In the genomic region with DNA sequence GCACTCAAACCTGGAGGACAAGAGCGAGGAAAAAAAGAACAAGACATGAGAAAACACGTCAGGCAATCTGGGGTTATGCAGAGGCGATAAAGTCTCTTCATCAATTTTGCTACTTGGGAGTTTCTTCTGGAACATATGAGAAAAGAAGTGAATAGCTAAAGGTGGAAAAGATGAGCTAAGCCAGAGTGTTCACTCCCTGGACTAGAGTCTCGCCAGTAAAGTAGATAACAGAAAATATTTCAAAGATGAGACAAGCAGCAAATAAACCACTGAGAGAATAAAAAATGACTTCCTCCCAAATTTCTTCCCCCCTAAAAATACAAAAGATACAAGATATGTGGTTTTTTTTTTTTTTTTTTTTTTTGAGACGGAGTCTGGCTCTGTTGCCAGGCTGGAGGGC, we compare ENCODE assay signal across 13 cellular contexts.
A peak's percentile ranks its signal among the peaks of the same experiment; 100 is the strongest.
DNase-seq lines count a peak whose midpoint lies in the region; ATAC-seq and TF ChIP-seq lines count a peak whose summit lies in the region.
"Had no signal": no experiment of that assay in that cellular context is flagged by ENCODE, and none has a peak within 500 bp of the region (broad histone marks: within the 10 kb centered on the region; RNA-seq: fewer than 3 reads in every experiment).

No MANE protein-coding gene starts in this region.

- H3K79me2 ChIP-seq in PC-3 (ENCODE audit: low read length) = no peaks in the 10 kb centered on the region

- intact Hi-C loops in Calu3 (cut with micrococcal nuclease; ENCODE audit: unreplicated experiment) = loop anchor here (2.0 to 10.0 kb wide), 3 partner anchors 75 to 187 kb away; partner anchors contain the start of gene HES1
- intact Hi-C loops in PC-3 (cut with micrococcal nuclease) = loop anchor here (1.0 kb wide), 1 partner anchor 24 kb away; no protein-coding TSS in a partner anchor
- intact Hi-C loops in colonic mucosa (cut with DNase I) = no loop called here

- no peaks in the 10 kb centered on the region for H3K36me3 Mint-ChIP-seq in Calu3 (ENCODE audit: insufficient read depth, unreplicated experiment)
- H3K36me3 Mint-ChIP-seq: CD8-positive, alpha-beta memory T cell; IgD-negative memory B cell had no signal

- peaks cover 42% of the 10 kb centered on the region for H3K4me1 Mint-ChIP-seq in Calu3 (ENCODE audit: low read depth, unreplicated experiment)
- H3K4me1 Mint-ChIP-seq: CD8-positive, alpha-beta memory T cell had no signal

- H3K9me3 ChIP-seq in PC-3 (ENCODE audit: low read length) = no peaks in the 10 kb centered on the region
- H3K9me3 ChIP-seq in colonic mucosa = no peaks in the 10 kb centered on the region
- H3K9me3 ChIP-seq: BLaER1, Caco-2 had no signal

- peak; percentile 50 for DNase-seq in A172 (ENCODE audit: low spot score)
- no peak for DNase-seq in Calu3
- DNase-seq in PC-3 = no peak
- DNase-seq in fibroblast of pulmonary artery (ENCODE audit: low read depth) = peak; percentile 14
- no peak for DNase-seq in caudate nucleus (lab: John Stamatoyannopoulos, UW)
- DNase-seq in iPS-NIHi7 (ENCODE audit: extremely low spot score) = no peak
- no peak for DNase-seq in colonic mucosa
- DNase-seq in putamen (ENCODE audit: low spot score) = no peak
- DNase-seq: Caco-2; CD8-positive, alpha-beta memory T cell; GM23248 had no signal

- POLR2A ChIA-PET in PC-3 (lab: Charles Lee; ENCODE audit: unreplicated experiment) = interaction anchor here (0.6 to 0.7 kb wide), 3 partner anchors 108 to 187 kb away, joined by 5 to 22 read pairs (median 12); no protein-coding TSS in a partner anchor

- H2AFZ ChIP-seq in PC-3 (ENCODE audit: low read length) = no peak overlapping the region
- H2AFZ ChIP-seq: GM23248 had no signal

- H3F3A ChIP-seq in PC-3 (ENCODE audit: low read length, unreplicated experiment) = no peaks in the 10 kb centered on the region

- BruUV-seq in Calu3 (replicated peaks; lab: Mats Ljungman, UMichigan) (no TSS peak), PC-3 (replicated peaks; lab: Mats Ljungman, UMichigan) (no TSS peak)

- H3K27ac ChIP-seq in PC-3 (ENCODE audit: low read length) (peak overlapping the region; percentile 26), caudate nucleus (ENCODE audit: low read depth, low read length) (no peak overlapping the region), colonic mucosa (no peak overlapping the region)
- H3K27ac ChIP-seq: BLaER1, GM23248 had no signal

- no peak for ATAC-seq in PC-3

- H3K4me1 ChIP-seq in PC-3 (ENCODE audit: insufficient read depth, low read length) (peaks cover 17% of the 10 kb centered on the region), colonic mucosa (no peaks in the 10 kb centered on the region)
- H3K4me1 ChIP-seq: BLaER1 had no signal

- H3K27me3 ChIP-seq in PC-3 (ENCODE audit: low read length) (no peaks in the 10 kb centered on the region), colonic mucosa (no peaks in the 10 kb centered on the region)
- H3K27me3 ChIP-seq: BLaER1 had no signal

- H4K20me1 ChIP-seq in PC-3 (ENCODE audit: low read length) = no peaks in the 10 kb centered on the region
- H4K20me1 ChIP-seq: BLaER1 had no signal

- H3K9ac ChIP-seq in PC-3 (ENCODE audit: low read length) = no peak overlapping the region
- no peak overlapping the region for H3K9ac ChIP-seq in colonic mucosa (ENCODE audit: low read depth in 2 of 2, low read length in 2 of 2)
- H3K9ac ChIP-seq: BLaER1, GM23248 had no signal

- H3K9me3 Mint-ChIP-seq in Calu3 (ENCODE audit: low read depth, unreplicated experiment) = no peaks in the 10 kb centered on the region
- H3K9me3 Mint-ChIP-seq: CD8-positive, alpha-beta memory T cell had no signal

- CTCF ChIA-PET in Calu3 (lab: Charles Lee) = interaction anchor here (0.7 to 1.7 kb wide), 4 partner anchors 22 to 266 kb away, joined by 3 to 5 read pairs (median 3); no protein-coding TSS in a partner anchor
- CTCF ChIA-PET in PC-3 (lab: Charles Lee) = no interaction called here

- no peak overlapping the region for H3K4me3 Mint-ChIP-seq in Calu3 (ENCODE audit: low read depth, unreplicated experiment)
- H3K4me3 Mint-ChIP-seq: CD8-positive, alpha-beta memory T cell; IgD-negative memory B cell had no signal

- peak overlapping the region; percentile 52 for H3K27ac Mint-ChIP-seq in Calu3 (ENCODE audit: unreplicated experiment)
- H3K27ac Mint-ChIP-seq: CD8-positive, alpha-beta memory T cell; IgD-negative memory B cell had no signal

- H3K27me3 Mint-ChIP-seq in Calu3 (ENCODE audit: unreplicated experiment) = no peaks in the 10 kb centered on the region

- H3K36me3 ChIP-seq in PC-3 (ENCODE audit: low read depth, low read length) = no peaks in the 10 kb centered on the region
- H3K36me3 ChIP-seq in colonic mucosa = no peaks in the 10 kb centered on the region
- H3K36me3 ChIP-seq: BLaER1 had no signal

- no peak for TF ChIP-seq CTCF in Calu3 (IDR thresholded peaks at IDR 0.05; ENCODE audit: unreplicated experiment)
- no peak for TF ChIP-seq CTCF in PC-3 (conservative IDR thresholded peaks at IDR 0.05; ENCODE audit: low read depth, low read length)
- no peak for TF ChIP-seq CTCF in fibroblast of pulmonary artery (IDR thresholded peaks at IDR 0.05; ENCODE audit: low read length, missing control alignments)
- TF ChIP-seq CTCF in colonic mucosa (IDR thresholded peaks at IDR 0.05) = no peak

- H3K4me2 ChIP-seq in PC-3 (ENCODE audit: low read length) = peak overlapping the region; percentile 11; the same call in 1 of the 2 replicates
- H3K4me2 ChIP-seq: BLaER1 had no signal

- H3K4me3 ChIP-seq in PC-3 (ENCODE audit: low read length) = no peak overlapping the region
- no peak overlapping the region for H3K4me3 ChIP-seq in fibroblast of pulmonary artery (replicated peaks; ENCODE audit: low read depth, low read length)
- H3K4me3 ChIP-seq in colonic mucosa = no peak overlapping the region
- H3K4me3 ChIP-seq: BLaER1, GM23248 had no signal

- no peaks in the 10 kb centered on the region; the same call in 1 of the 2 replicates for H3K9me2 ChIP-seq in PC-3 (replicated peaks; ENCODE audit: low read length)

Comparison
In these comparisons a context has a peak if more than half of its experiments do, and no peak if none do; other contexts are left out.
1. DNase-seq: peak in A172 (single experiment) and fibroblast of pulmonary artery (single experiment); none in Calu3 (single experiment), PC-3 (single experiment), caudate nucleus (0 of 61), iPS-NIHi7 (single experiment), colonic mucosa (single experiment) and putamen (single experiment).